1 cellular context compared by ENCODE assay signal in genomic region chr12:51017452-51017851, GRCh38.
TF ChIP-seq lines count a peak whose summit lies in the region.

No MANE protein-coding gene starts in this region.

TF ChIP-seq in K562, 482 proteins besides CTCF, POLR2A, EP300 and RAD21:
- peak; percentile 61 for TF ChIP-seq MEIS2 (IDR thresholded peaks at IDR 0.05; ENCODE audit: partially characterized antibody)
- TF ChIP-seq CBFA2T2 (conservative IDR thresholded peaks at IDR 0.05), result peak; percentile 48; the same call in 1 of the 2 replicates
- TF ChIP-seq ESRRA (IDR thresholded peaks at IDR 0.05; ENCODE audit: borderline replicate concordance, low read depth), result peak; percentile 58
- TF ChIP-seq TCF3 (CRISPR knock-in tag; IDR thresholded peaks at IDR 0.05), result peak; percentile 67
- no peak for TF ChIP-seq ZNF644 (tag; IDR thresholded peaks at IDR 0.05; ENCODE audit: low read depth)
- TF ChIP-seq PML (IDR thresholded peaks at IDR 0.05; ENCODE audit: low read length), result no peak
- peak; percentile 69 for TF ChIP-seq CBFA2T3 (IDR thresholded peaks at IDR 0.05)
- TF ChIP-seq NFE2L1 (tag; IDR thresholded peaks at IDR 0.05; ENCODE audit: borderline replicate concordance, low read depth), result no peak
- TF ChIP-seq MTA2 (IDR thresholded peaks at IDR 0.05; ENCODE audit: low read depth), result 0 out of 2 replicates have a peak, but pooled peaks have one; percentile 7
- TF ChIP-seq ARID3A (IDR thresholded peaks at IDR 0.05; ENCODE audit: borderline replicate concordance, low read depth, low read length), result 0 out of 2 replicates have a peak, but pooled peaks have one; percentile 14
- TF ChIP-seq ZNF217 (CRISPR knock-in tag; IDR thresholded peaks at IDR 0.05), result no peak
- TF ChIP-seq FOXK1 (CRISPR knock-in tag; IDR thresholded peaks at IDR 0.05; ENCODE audit: borderline replicate concordance), result no peak
- peak; percentile 62 for TF ChIP-seq TEAD4 (IDR thresholded peaks at IDR 0.05; ENCODE audit: low read length)
- no peak for TF ChIP-seq TEAD4 (CRISPR knock-in tag; IDR thresholded peaks at IDR 0.05; ENCODE audit: borderline replicate concordance)
- TF ChIP-seq PHB2 (IDR thresholded peaks at IDR 0.05; ENCODE audit: low read depth), result no peak
- TF ChIP-seq TAL1 (IDR thresholded peaks at IDR 0.05), result peak; percentile 54
- no peak for TF ChIP-seq NCOA2 (IDR thresholded peaks at IDR 0.05; ENCODE audit: partially characterized antibody in 2 of 2)
- TF ChIP-seq, protein P1, sequence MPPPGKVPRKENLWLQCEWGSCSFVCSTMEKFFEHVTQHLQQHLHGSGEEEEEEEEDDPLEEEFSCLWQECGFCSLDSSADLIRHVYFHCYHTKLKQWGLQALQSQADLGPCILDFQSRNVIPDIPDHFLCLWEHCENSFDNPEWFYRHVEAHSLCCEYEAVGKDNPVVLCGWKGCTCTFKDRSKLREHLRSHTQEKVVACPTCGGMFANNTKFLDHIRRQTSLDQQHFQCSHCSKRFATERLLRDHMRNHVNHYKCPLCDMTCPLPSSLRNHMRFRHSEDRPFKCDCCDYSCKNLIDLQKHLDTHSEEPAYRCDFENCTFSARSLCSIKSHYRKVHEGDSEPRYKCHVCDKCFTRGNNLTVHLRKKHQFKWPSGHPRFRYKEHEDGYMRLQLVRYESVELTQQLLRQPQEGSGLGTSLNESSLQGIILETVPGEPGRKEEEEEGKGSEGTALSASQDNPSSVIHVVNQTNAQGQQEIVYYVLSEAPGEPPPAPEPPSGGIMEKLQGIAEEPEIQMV (tag; conservative IDR thresholded peaks at IDR 0.05; ENCODE audit: low read depth), result no peak
- TF ChIP-seq ZNF280B (CRISPR knock-in tag; IDR thresholded peaks at IDR 0.05), result no peak
- TF ChIP-seq, protein P2, sequence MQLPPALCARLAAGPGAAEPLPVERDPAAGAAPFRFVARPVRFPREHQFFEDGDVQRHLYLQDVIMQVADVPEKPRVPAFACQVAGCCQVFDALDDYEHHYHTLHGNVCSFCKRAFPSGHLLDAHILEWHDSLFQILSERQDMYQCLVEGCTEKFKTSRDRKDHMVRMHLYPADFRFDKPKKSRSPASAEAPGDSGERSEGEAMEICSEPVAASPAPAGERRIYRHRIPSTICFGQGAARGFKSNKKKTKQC (CRISPR knock-in tag; IDR thresholded peaks at IDR 0.05), result no peak
- peak; percentile 63 for TF ChIP-seq HMBOX1 (IDR thresholded peaks at IDR 0.05)
- TF ChIP-seq ARID1B (IDR thresholded peaks at IDR 0.05), result peak; percentile 77
- TF ChIP-seq STAG1 (CRISPR knock-in tag; IDR thresholded peaks at IDR 0.05; ENCODE audit: borderline replicate concordance), result no peak
- 0 out of 4 replicates have a peak, but pooled peaks of 1 of the 2 experiments have one; percentile 13 for TF ChIP-seq KDM1A (IDR thresholded peaks at IDR 0.05)
- TF ChIP-seq ZNF316 (IDR thresholded peaks at IDR 0.05), result no peak
- TF ChIP-seq PKNOX1 (IDR thresholded peaks at IDR 0.05), result 0 out of 2 replicates have a peak, but pooled peaks have one; percentile 49
- TF ChIP-seq SRSF9 (IDR thresholded peaks at IDR 0.05; ENCODE audit: borderline replicate concordance, low read depth, low read length), result no peak
- no peak for TF ChIP-seq SP1 (CRISPR knock-in tag; IDR thresholded peaks at IDR 0.05)
- TF ChIP-seq MXI1 (IDR thresholded peaks at IDR 0.05; ENCODE audit: low read depth, low read length), result no peak
- peak; percentile 95 for TF ChIP-seq SMARCB1 (IDR thresholded peaks at IDR 0.05; ENCODE audit: insufficient read length, low read depth)
- peak; percentile 29; the same call in 1 of the 2 replicates for TF ChIP-seq DPF2 (IDR thresholded peaks at IDR 0.05)
